18 cellular contexts compared by ENCODE assay signal in the genomic region with DNA sequence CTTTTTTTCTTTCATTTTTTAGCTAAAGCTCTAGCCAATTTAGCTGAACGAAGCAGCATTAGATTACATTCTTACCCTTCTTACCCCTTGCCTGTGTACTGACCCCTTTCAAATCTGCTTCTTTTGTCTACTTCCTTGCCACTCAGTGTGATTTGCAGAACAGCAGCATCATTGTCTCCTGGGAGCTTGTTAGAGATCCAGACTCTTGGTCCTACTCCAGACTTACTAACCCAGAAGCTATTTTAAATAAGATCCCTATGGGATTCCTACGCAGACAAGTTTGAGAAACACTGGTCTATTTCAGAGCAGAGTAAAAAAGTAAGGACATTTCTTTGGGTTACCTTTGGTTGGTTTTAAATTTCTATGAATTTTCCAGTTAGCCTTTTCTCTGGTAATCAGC. TPM values are rescaled to one million over a fixed set of nuclear protein-coding genes. Genes with fewer than 3 reads are reported as not detected.
DNase-seq lines count a peak whose midpoint lies in the region; ATAC-seq and TF ChIP-seq lines count a peak whose summit lies in the region.
"Had no signal": no experiment of that assay in that cellular context is flagged by ENCODE, and none has a peak within 500 bp of the region (broad histone marks: within the 10 kb centered on the region; RNA-seq: fewer than 3 reads in every experiment).

No MANE protein-coding gene starts in this region.

- peak overlapping the region; percentile 67 for H3K4me2 ChIP-seq in osteoblast (ENCODE audit: insufficient read depth, low read length)

- no peaks in the 10 kb centered on the region for H3K9me3 ChIP-seq in osteoblast (ENCODE audit: low read depth, low read length)
- H3K9me3 ChIP-seq in mucosa of descending colon: no peaks in the 10 kb centered on the region
- H3K9me3 ChIP-seq: esophagus muscularis mucosa had no signal

- peaks cover 9% of the 10 kb centered on the region for H3K4me1 ChIP-seq in osteoblast (ENCODE audit: insufficient read depth, low read length)
- no peaks in the 10 kb centered on the region for H3K4me1 ChIP-seq in mucosa of descending colon (ENCODE audit: low read depth)
- H3K4me1 ChIP-seq: esophagus muscularis mucosa had no signal

- H3K27ac ChIP-seq in osteoblast (ENCODE audit: low read depth, low read length): peak overlapping the region; percentile 52
- H3K27ac ChIP-seq: esophagus muscularis mucosa had no signal

- H4K20me1 ChIP-seq in osteoblast (ENCODE audit: insufficient read depth, low read length): no peaks in the 10 kb centered on the region

- H3K79me2 ChIP-seq in osteoblast (ENCODE audit: insufficient read depth, low read length): no peaks in the 10 kb centered on the region

- H3K4me3 ChIP-seq in osteoblast (ENCODE audit: insufficient read depth, low read length) (no peak overlapping the region), mucosa of descending colon (no peak overlapping the region)
- H3K4me3 ChIP-seq: esophagus muscularis mucosa had no signal

- no peak overlapping the region for H2AFZ ChIP-seq in osteoblast (ENCODE audit: low read length)

- no peak for ATAC-seq in mucosa of descending colon
- ATAC-seq: PC-3 had no signal

- intact Hi-C loops in mucosa of descending colon (cut with DNase I, micrococcal nuclease): no loop called here

- H3K36me3 ChIP-seq in osteoblast (ENCODE audit: insufficient read depth, low read length) (no peaks in the 10 kb centered on the region), mucosa of descending colon (ENCODE audit: low read depth) (no peaks in the 10 kb centered on the region)
- H3K36me3 ChIP-seq: esophagus muscularis mucosa had no signal

- no peak for TF ChIP-seq CTCF in osteoblast (IDR thresholded peaks at IDR 0.05; ENCODE audit: extremely low read depth, low read depth, low read length)
- TF ChIP-seq CTCF in mucosa of descending colon (IDR thresholded peaks at IDR 0.05): no peak

- H3K27me3 ChIP-seq in osteoblast (ENCODE audit: insufficient read depth, low read length): no peaks in the 10 kb centered on the region
- H3K27me3 ChIP-seq: esophagus muscularis mucosa had no signal

- peak; percentile 20 for DNase-seq in Ammon's horn (ENCODE audit: low spot score)
- DNase-seq in RPMI7951 (ENCODE audit: low read depth): peak; percentile 25
- peak; percentile 73 for DNase-seq in fibroblast of the conjunctiva (ENCODE audit: low read depth)
- DNase-seq in osteoblast (ENCODE audit: insufficient read length, low spot score, missing footprints): peak; percentile 79
- no peak for DNase-seq in NCI-H1105 (lab: John Stamatoyannopoulos, UW)
- DNase-seq in NCI-H526 (lab: John Stamatoyannopoulos, UW): no peak
- DNase-seq in NCI-H1417 treated with DMSO at 0.1 percent for 48 hours (lab: John Stamatoyannopoulos, UW): no peak
- DNase-seq in mucosa of descending colon: no peak
- DNase-seq: activated CD4-positive, alpha-beta memory T cell treated with anti-CD3 and anti-CD28 coated beads, Interleukin-2, amount 10 ng/mL, durations not matched to agents 7 days and 5 days; activated gamma-delta T cell treated with Interleukin-2 at 50 U/mL for 16 hours; CD4-positive, alpha-beta T cell; cerebellar nuclear complex; GF-D8; kidney glomerular epithelial cell; NCI-H2029; PC-3; stimulated activated CD4-positive, alpha-beta T cell treated with anti-CD3 and anti-CD28 coated beads, Interleukin-2, amount 100 ng/mL, for 48 hours had no signal

RNA-seq across cellular contexts. Expression of gene LRRC39, which starts 13.8 kb away (rescaled TPM):
- total RNA-seq in RPMI7951 (2014; rRNA removed; shearing (Covaris generic)): 0.60 and 1.1 TPM in 2 replicates
- total RNA-seq in osteoblast (0.36 and 1.2 TPM in 2 replicates), mucosa of descending colon (under 1 TPM; 0.34 to 0.82 (median 0.49) TPM)

RNA-seq across cellular contexts. Expression of gene TRMT13, which starts 31.3 kb away (rescaled TPM):
- total RNA-seq in RPMI7951 (2014; rRNA removed; shearing (Covaris generic)): 21.5 and 24.4 TPM in 2 replicates
- total RNA-seq in osteoblast (9.7 and 10.9 TPM in 2 replicates), mucosa of descending colon (10 to 100 TPM; 10.9 to 19.4 (median 14.4) TPM)

RNA-seq across cellular contexts. Expression of gene SASS6, which starts 31.5 kb away (rescaled TPM):
- 10.9 and 14.7 TPM in 2 replicates for total RNA-seq in RPMI7951 (2014; rRNA removed; shearing (Covaris generic))
- total RNA-seq in osteoblast (2.1 and 2.5 TPM in 2 replicates), mucosa of descending colon (1 to 10 TPM; 2.3 to 4.8 (median 4.4) TPM)

Comparison
In these comparisons a context has a peak if more than half of its experiments do, and no peak if none do; other contexts are left out.
1. DNase-seq: peak in Ammon's horn (single experiment), RPMI7951 (single experiment), fibroblast of the conjunctiva (single experiment) and osteoblast (single experiment); none in NCI-H1105 (single experiment), NCI-H526 (0 of 2), NCI-H1417 treated with DMSO at 0.1 percent for 48 hours (single experiment) and mucosa of descending colon (0 of 3).